8 cellular contexts compared by ENCODE assay signal in the genomic region with DNA sequence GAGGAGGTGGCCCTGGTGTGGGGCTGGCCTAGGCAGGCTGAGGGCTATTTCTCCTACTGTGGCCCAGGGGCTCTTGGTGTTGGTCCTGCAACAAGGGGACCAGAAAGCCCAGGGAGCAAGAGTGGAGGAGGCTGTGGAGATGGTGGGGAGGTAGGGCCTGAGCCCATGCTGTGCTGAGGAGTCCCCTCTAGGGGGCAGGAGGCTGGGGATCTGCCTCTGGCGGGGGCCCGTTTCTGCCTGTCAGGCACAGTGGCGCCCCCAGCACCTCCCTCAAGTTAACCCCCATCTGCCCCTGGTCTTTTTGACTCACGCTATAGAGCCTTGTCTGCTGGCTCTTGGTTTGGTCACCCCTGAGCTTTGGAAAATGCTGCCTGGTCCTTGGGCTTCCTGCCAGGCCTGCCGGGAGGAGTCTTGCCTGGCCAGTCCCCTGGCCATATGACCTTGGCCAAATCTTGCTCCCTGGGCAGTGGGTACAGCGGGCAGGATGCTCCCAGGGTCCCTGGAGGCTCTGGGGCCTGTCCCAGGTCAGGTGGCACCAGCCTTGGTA. TPM values are rescaled to one million over a fixed set of nuclear protein-coding genes. Genes with fewer than 3 reads are reported as not detected.
DNase-seq lines count a peak whose midpoint lies in the region; ATAC-seq and TF ChIP-seq lines count a peak whose summit lies in the region.

No MANE protein-coding gene starts in this region.

- CTCF ChIA-PET in HEK293T (lab: Yijun Ruan, JAX) = interaction anchor here (0.6 to 2.1 kb wide), 3 partner anchors 17 to 76 kb away, joined by 3 to 8 read pairs (median 5); no protein-coding TSS in a partner anchor

- H3K4me1 ChIP-seq in BE2C (peaks cover 68% of the 10 kb centered on the region), lung (ENCODE audit: control insufficient read depth in 2 of 2, insufficient read depth in 2 of 2, low read length in 2 of 2) (peaks cover 7 to 70% of the 10 kb centered on the region in 2 donors)

- 50 to 55% methylated on average over 6 of the region's 6 CpGs for WGBS in lung, 2 donors

- H3K27me3 ChIP-seq in BE2C (no peaks in the 10 kb centered on the region), lung (ENCODE audit: control insufficient read depth, insufficient read depth) (no peaks in the 10 kb centered on the region)

- H3K36me3 ChIP-seq in BE2C (peaks cover 9% of the 10 kb centered on the region; the same call in 1 of the 2 replicates), lung (ENCODE audit: control insufficient read depth in 2 of 2, insufficient read depth in 2 of 2, low read length in 2 of 2) (peaks cover 0 to 6% of the 10 kb centered on the region in 2 donors)

- H3K9me3 ChIP-seq in BE2C = no peaks in the 10 kb centered on the region
- H3K9me3 ChIP-seq in lung (ENCODE audit: control insufficient read depth in 2 of 2, insufficient read depth in 1 of 2, low read length in 1 of 2) = no peaks in the 10 kb centered on the region

- peak; percentile 59 to 60 for ATAC-seq in activated T-cell treated with anti-CD3 and anti-CD28 coated beads, Interleukin-2, amount 50 U/mL, for 72 hours (replicated peaks in 1 of 2)
- ATAC-seq in lung (ENCODE audit: insufficient read depth, low FRiP score) = no peak
- ATAC-seq in HG03139 (IDR thresholded peaks at IDR 0.05; ENCODE audit: unreplicated experiment) = no peak

- POLR2A ChIA-PET in HEK293T (lab: Yijun Ruan, JAX) = no interaction called here

- no peak overlapping the region for H3K27ac Mint-ChIP-seq in activated T-cell treated with anti-CD3 and anti-CD28 coated beads, Interleukin-2, amount 50 U/mL, for 72 hours

- H3K36me3 Mint-ChIP-seq in activated T-cell treated with anti-CD3 and anti-CD28 coated beads, Interleukin-2, amount 50 U/mL, for 72 hours (ENCODE audit: insufficient read depth in 2 of 2) = no peaks in the 10 kb centered on the region

- DNase-seq in BE2C (no peak), HEK293T (ENCODE audit: extremely low spot score) (peak; percentile 65), lung (ENCODE audit: low spot score) (no peak), kidney tubule cell (ENCODE audit: low spot score) (no peak), ureter (ENCODE audit: low spot score) (no peak), NCI-H2081 (lab: John Stamatoyannopoulos, UW) (no peak)
- peak; percentile 36 to 53 for DNase-seq in activated T-cell treated with anti-CD3 and anti-CD28 coated beads, Interleukin-2, amount 50 U/mL, for 72 hours

- no peaks in the 10 kb centered on the region for H3K9me3 Mint-ChIP-seq in activated T-cell treated with anti-CD3 and anti-CD28 coated beads, Interleukin-2, amount 50 U/mL, for 72 hours

- peaks cover 13% of the 10 kb centered on the region for H3K27me3 Mint-ChIP-seq in activated T-cell treated with anti-CD3 and anti-CD28 coated beads, Interleukin-2, amount 50 U/mL, for 72 hours (ENCODE audit: low read depth)

- TF ChIP-seq CTCF in BE2C (IDR thresholded peaks at IDR 0.05; ENCODE audit: low read depth, low read length) (peak; percentile 50), lung (IDR thresholded peaks at IDR 0.05; ENCODE audit: control extremely low read depth, extremely low read depth) (peak; percentile 0)

- H3K4me3 Mint-ChIP-seq in activated T-cell treated with anti-CD3 and anti-CD28 coated beads, Interleukin-2, amount 50 U/mL, for 72 hours = no peak overlapping the region

- no peak overlapping the region for H3K4me3 ChIP-seq in BE2C (ENCODE audit: low read depth, low read length)
- H3K4me3 ChIP-seq in lung = no peak overlapping the region

- H3K27ac ChIP-seq in lung (ENCODE audit: low read depth in 1 of 2, low read length in 1 of 2) = peak overlapping the region in 1 of 2 donors; percentile 78

- peaks cover 8% of the 10 kb centered on the region for H3K4me1 Mint-ChIP-seq in activated T-cell treated with anti-CD3 and anti-CD28 coated beads, Interleukin-2, amount 50 U/mL, for 72 hours (ENCODE audit: low read depth)

TF ChIP-seq in HEK293T, 16 proteins besides CTCF, POLR2A, EP300 and RAD21:
- TF ChIP-seq ELF4 (IDR thresholded peaks at IDR 0.05) (no peak), BHLHE40 (IDR thresholded peaks at IDR 0.05; ENCODE audit: borderline replicate concordance) (no peak), FOXM1 (IDR thresholded peaks at IDR 0.05; ENCODE audit: borderline replicate concordance) (0 out of 2 replicates have a peak, but pooled peaks have one; percentile 51), FOXK2 (IDR thresholded peaks at IDR 0.05) (no peak), LEF1 (IDR thresholded peaks at IDR 0.05; ENCODE audit: borderline replicate concordance) (no peak)
TF ChIP-seq in HEK293T: peak in this region for 1.

RNA-seq across cellular contexts. Expression of gene BAIAP2, which starts 5.9 kb away (rescaled TPM):
- polyA plus RNA-seq in BE2C (2012; ENCODE audit: insufficient read depth, insufficient read length, low read depth) = 54.3 TPM
- total RNA-seq in activated T-cell treated with anti-CD3 and anti-CD28 coated beads, Interleukin-2, amount 50 U/mL, for 72 hours = 1 to 10 TPM; 8.7 TPM
- total RNA-seq in lung (100 to 1,000 TPM in 1 of 2 donors, 10 to 100 TPM in 1; 94.3 to 141 TPM), ureter (48.7 TPM)
- 10 to 100 TPM; 59.2 to 61.2 TPM for polyA plus RNA-seq in lung

RNA-seq across cellular contexts. Expression of gene CHMP6, which starts 49.2 kb away (rescaled TPM):
- 21.2 TPM for polyA plus RNA-seq in BE2C (2012; ENCODE audit: insufficient read depth, insufficient read length, low read depth)
- 10 to 100 TPM; 11.2 to 12.2 TPM for total RNA-seq in activated T-cell treated with anti-CD3 and anti-CD28 coated beads, Interleukin-2, amount 50 U/mL, for 72 hours
- total RNA-seq in lung = 10 to 100 TPM; 18.2 to 36.3 TPM
- 10 to 100 TPM; 31.5 to 32.9 TPM for polyA plus RNA-seq in lung
- total RNA-seq in ureter = 26.2 TPM

Comparison
In these comparisons a context has a peak if more than half of its experiments do, and no peak if none do; other contexts are left out.
1. DNase-seq: peak in HEK293T (single experiment) and activated T-cell treated with anti-CD3 and anti-CD28 coated beads, Interleukin-2, amount 50 U/mL, for 72 hours (2 of 2); none in BE2C (single experiment), lung (single experiment), kidney tubule cell (single experiment), ureter (single experiment) and NCI-H2081 (0 of 2).
2. ATAC-seq: peak in activated T-cell treated with anti-CD3 and anti-CD28 coated beads, Interleukin-2, amount 50 U/mL, for 72 hours (2 of 2); none in lung (single experiment) and HG03139 (single experiment).